Comparison of ENCODE assay signal across 26 cellular contexts in genomic region chr3:135987647-135988046, GRCh38. TPM values are rescaled to one million over a fixed set of nuclear protein-coding genes. Genes with fewer than 3 reads are reported as not detected.
DNase-seq lines count a peak whose midpoint lies in the region; ATAC-seq and TF ChIP-seq lines count a peak whose summit lies in the region.
"Had no signal": no experiment of that assay in that cellular context is flagged by ENCODE, and none has a peak within 500 bp of the region (broad histone marks: within the 10 kb centered on the region; RNA-seq: fewer than 3 reads in every experiment).

No MANE protein-coding gene starts in this region.

- no peak overlapping the region for H3K27ac Mint-ChIP-seq in activated CD4-positive, alpha-beta memory T cell treated with anti-CD3 and anti-CD28 coated beads for 36 hours

- in situ Hi-C loops in GM23248 (cut with MboI) = no loop called here

- H3K4me1 ChIP-seq in GM23248 (ENCODE audit: insufficient read depth) = peaks cover 66% of the 10 kb centered on the region
- H3K4me1 ChIP-seq in upper lobe of right lung = no peaks in the 10 kb centered on the region
- H3K4me1 ChIP-seq: BE2C had no signal

- 100% methylated on average over 2 of the region's 2 CpGs for WGBS in GM23248 (ENCODE audit: low coverage in 1 of 2, low lambda C conversion rate in 2 of 2, missing lambda C conversion rate in 2 of 2), 2 experiments

- ATAC-seq in Right ventricle myocardium inferior = peak; percentile 50
- ATAC-seq in upper lobe of right lung = peak; percentile 50
- ATAC-seq: GM12878, HCT116, HepG2, K562, PC-3 had no signal

- H4K20me1 ChIP-seq in GM23248 (ENCODE audit: insufficient read depth) = no peaks in the 10 kb centered on the region

- H3K4me1 Mint-ChIP-seq in activated CD4-positive, alpha-beta memory T cell treated with anti-CD3 and anti-CD28 coated beads for 36 hours (ENCODE audit: low read depth) = no peaks in the 10 kb centered on the region

- POLR2A ChIA-PET in activated CD4-positive, alpha-beta memory T cell treated with anti-CD3 and anti-CD28 coated beads for 36 hours (lab: Charles Lee) = no interaction called here

- H3F3A ChIP-seq in GM23248 (ENCODE audit: insufficient read depth) = peaks cover 58% of the 10 kb centered on the region

- H3K9ac ChIP-seq in GM23248 = no peak overlapping the region

- no peaks in the 10 kb centered on the region for H3K9me2 ChIP-seq in GM23248 (ENCODE audit: insufficient read depth)

- no peaks in the 10 kb centered on the region for H3K36me3 Mint-ChIP-seq in activated CD4-positive, alpha-beta memory T cell treated with anti-CD3 and anti-CD28 coated beads for 36 hours

- H3K9me3 Mint-ChIP-seq in activated CD4-positive, alpha-beta memory T cell treated with anti-CD3 and anti-CD28 coated beads for 36 hours = no peaks in the 10 kb centered on the region

- H2AFZ ChIP-seq in GM23248 = no peak overlapping the region

- no peak overlapping the region for H3K4me3 Mint-ChIP-seq in activated CD4-positive, alpha-beta memory T cell treated with anti-CD3 and anti-CD28 coated beads for 36 hours

- DNase-seq in Right ventricle myocardium inferior (ENCODE audit: missing footprints) (no peak), cardiac septum (ENCODE audit: low spot score) (no peak), GM23248 (peak; percentile 20), fibroblast of mammary gland (ENCODE audit: low read depth) (peak; percentile 28), upper lobe of right lung (no peak), AG20443 (ENCODE audit: low spot score) (no peak)
- no peak for DNase-seq in activated CD4-positive, alpha-beta memory T cell treated with anti-CD3 and anti-CD28 coated beads for 36 hours
- DNase-seq: BE2C; DMS79; MM.1S; NCI-H1105; NCI-H146; NCI-H2081; NCI-H2171; NCI-H345; NCI-H524; NCI-H774; NK-92 treated with Interleukin-12 subunit alpha and Interleukin-12 subunit beta, amount 100 ng/mL, for 24 hours; PC-3; SHP77 treated with DMSO at 0.1 percent for 48 hours had no signal

- H3K27me3 ChIP-seq in GM23248 (replicated peaks; ENCODE audit: insufficient read depth) (no peaks in the 10 kb centered on the region), upper lobe of right lung (no peaks in the 10 kb centered on the region)

- peaks cover 6% of the 10 kb centered on the region for H3K27me3 Mint-ChIP-seq in activated CD4-positive, alpha-beta memory T cell treated with anti-CD3 and anti-CD28 coated beads for 36 hours

- H3K4me3 ChIP-seq in GM23248 (no peak overlapping the region), fibroblast of mammary gland (ENCODE audit: control insufficient read depth, low read depth, low read length) (no peak overlapping the region), upper lobe of right lung (no peak overlapping the region)
- H3K4me3 ChIP-seq: GM12878, K562, SK-N-MC had no signal

- TF ChIP-seq CTCF in fibroblast of mammary gland (conservative IDR thresholded peaks at IDR 0.05; ENCODE audit: control insufficient read depth, insufficient read depth, low read depth, low read length) = no peak
- no peak for TF ChIP-seq CTCF in upper lobe of right lung (IDR thresholded peaks at IDR 0.05)

- H3K27ac ChIP-seq in GM23248 (no peak overlapping the region), upper lobe of right lung (no peak overlapping the region)
- H3K27ac ChIP-seq: HL-60, SK-N-MC had no signal

- CTCF ChIA-PET in activated CD4-positive, alpha-beta memory T cell treated with anti-CD3 and anti-CD28 coated beads for 36 hours (lab: Charles Lee) = no interaction called here

- peaks cover 92% of the 10 kb centered on the region for H3K79me2 ChIP-seq in GM23248 (ENCODE audit: insufficient read depth)

- no peak overlapping the region for H3K4me2 ChIP-seq in GM23248 (ENCODE audit: unreplicated experiment)

- no peaks in the 10 kb centered on the region for H3K36me3 ChIP-seq in GM23248 (ENCODE audit: low read depth)
- no peaks in the 10 kb centered on the region for H3K36me3 ChIP-seq in upper lobe of right lung
- H3K36me3 ChIP-seq: BE2C had no signal

- H3K9me3 ChIP-seq in GM23248 (ENCODE audit: low read depth) = no peaks in the 10 kb centered on the region
- H3K9me3 ChIP-seq in upper lobe of right lung = no peaks in the 10 kb centered on the region
- H3K9me3 ChIP-seq: BE2C had no signal

- intact Hi-C loops in Right ventricle myocardium inferior (cut with DNase I) (loop anchor here (5.0 kb wide), 1 partner anchor 35 kb away; no protein-coding TSS in a partner anchor), cardiac septum (cut with DNase I) (no loop called here), upper lobe of right lung (cut with DNase I) (no loop called here)
- intact Hi-C loops in activated CD4-positive, alpha-beta memory T cell treated with anti-CD3 and anti-CD28 coated beads for 36 hours (cut with micrococcal nuclease) = no loop called here

RNA-seq across cellular contexts. Expression of gene PPP2R3A, which starts 22.1 kb away (rescaled TPM):
- total RNA-seq in Right ventricle myocardium inferior (107 TPM), cardiac septum (82.8 TPM), upper lobe of right lung (7.4 TPM)
- total RNA-seq in GM23248 (2014; rRNA removed; shearing (Covaris generic)) = 21.0 and 22.6 TPM in 2 replicates
- 13.1 and 14.2 TPM in 2 replicates for polyA plus RNA-seq in GM23248 (2016; fragmentation: Nextera tagmentation; extraction: Ambion mirVana)
- under 1 TPM; 0.17 to 0.33 TPM for total RNA-seq in activated CD4-positive, alpha-beta memory T cell treated with anti-CD3 and anti-CD28 coated beads for 36 hours

Comparison
In these comparisons a context has a peak if more than half of its experiments do, and no peak if none do; other contexts are left out.
1. DNase-seq: peak in GM23248 (single experiment) and fibroblast of mammary gland (single experiment); none in Right ventricle myocardium inferior (single experiment), cardiac septum (single experiment), upper lobe of right lung (single experiment), AG20443 (single experiment) and activated CD4-positive, alpha-beta memory T cell treated with anti-CD3 and anti-CD28 coated beads for 36 hours (single experiment).